1 cellular context compared by ENCODE assay signal in genomic region chr17:81648013-81648706, GRCh38.
TF ChIP-seq lines count a peak whose summit lies in the region.

No MANE protein-coding gene starts in this region.

TF ChIP-seq in IMR-90, 13 proteins besides CTCF, POLR2A, EP300 and RAD21 (continued from another document):
- no peak for TF ChIP-seq NFE2L2 (IDR thresholded peaks at IDR 0.05; ENCODE audit: low read depth, low read length)
- TF ChIP-seq MAZ (IDR thresholded peaks at IDR 0.05; ENCODE audit: borderline replicate concordance, low read depth, low read length) = no peak
- no peak for TF ChIP-seq CHD1 (IDR thresholded peaks at IDR 0.05; ENCODE audit: low read depth, low read length)
- TF ChIP-seq RCOR1 (IDR thresholded peaks at IDR 0.05; ENCODE audit: insufficient replicate concordance, low read length) = no peak
